21 cellular contexts compared by ENCODE assay signal in the genomic region with DNA sequence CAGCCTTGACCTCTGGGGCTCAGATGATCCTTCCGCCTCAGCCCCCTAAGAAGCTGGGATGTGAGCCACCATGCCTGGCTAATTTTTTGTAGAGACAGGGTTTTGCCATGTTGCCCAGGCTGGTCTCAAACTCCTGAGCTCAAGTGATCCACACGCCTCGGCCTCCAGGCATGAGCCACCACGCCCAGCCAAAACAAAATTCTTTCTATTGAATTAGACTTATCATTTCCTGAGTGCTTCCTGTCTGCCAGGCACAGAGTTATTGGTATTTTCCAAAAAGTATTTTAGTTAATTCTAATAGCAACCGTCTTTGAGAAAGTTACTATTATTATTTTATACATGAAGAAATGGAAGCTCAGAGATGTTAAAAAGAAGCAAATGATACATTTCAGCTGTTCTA.
"Had no signal": no experiment of that assay in that cellular context is flagged by ENCODE, and none has a peak within 500 bp of the region (broad histone marks: within the 10 kb centered on the region; RNA-seq: fewer than 3 reads in every experiment).

No MANE protein-coding gene starts in this region.

- H3K9ac ChIP-seq: KMS-11 had no signal

- H3K4me2 ChIP-seq: KMS-11 had no signal

- ATAC-seq: HepG2, Panc1, SK-N-SH treated with all-trans-retinoic acid at 6 μM for 48 hours had no signal

- DNase-seq: IMR-90, Kasumi-1, MM.1S, NCI-H1092 treated with DMSO at 0.1 percent for 48 hours, NCI-H1436 treated with DMSO at 0.1 percent for 48 hours, NCI-H1694 treated with DMSO at 0.1 percent for 48 hours, NCI-H1930, NCI-H2081, NCI-H2107, NCI-H226, NCI-H446, NCI-H510A, NCI-H524 treated with DMSO at 0.1 percent for 48 hours, NCI-H69, NCI-H774, SHP77 had no signal

- FAIRE-seq: HepG2 had no signal

- H3K27ac ChIP-seq: KMS-11, RWPE1 had no signal
